Comparison of ENCODE assay signal across 11 cellular contexts in genomic region chr3:157086053-157086761, GRCh38.
DNase-seq lines count a peak whose midpoint lies in the region; ATAC-seq and TF ChIP-seq lines count a peak whose summit lies in the region.
"Had no signal": no experiment of that assay in that cellular context is flagged by ENCODE, and none has a peak within 500 bp of the region (broad histone marks: within the 10 kb centered on the region; RNA-seq: fewer than 3 reads in every experiment).

No MANE protein-coding gene starts in this region.

- no peaks in the 10 kb centered on the region for H3K9me3 ChIP-seq in DOHH2 (ENCODE audit: control insufficient read depth, insufficient read depth, low read length)
- H3K9me3 ChIP-seq in psoas muscle, result no peaks in the 10 kb centered on the region
- H3K9me3 ChIP-seq: Peyer's patch had no signal

- H3K36me3 Mint-ChIP-seq in glutamatergic neuron (ENCODE audit: unreplicated experiment), result no peaks in the 10 kb centered on the region
- H3K36me3 Mint-ChIP-seq: memory B cell had no signal

- H3K4me2 ChIP-seq in DOHH2 (ENCODE audit: low read length), result peak overlapping the region; percentile 92

- intact Hi-C loops in psoas muscle (cut with DNase I), result loop anchor here (5.0 to 10.0 kb wide), 4 partner anchors 269 to 531 kb away; partner anchors contain the start of gene SSR3 (in 2 of the 2)

- no peak for DNase-seq in RWPE1 (ENCODE audit: low spot score)
- peak in 1 of 2 donors; percentile 20 for DNase-seq in foreskin keratinocyte
- DNase-seq in psoas muscle, result peak; percentile 43 to 79
- DNase-seq in glutamatergic neuron, result no peak
- no peak for DNase-seq in islet precursor cell
- DNase-seq: Peyer's patch had no signal

- H3K4me1 ChIP-seq in DOHH2 (ENCODE audit: control insufficient read depth, low read length), result peaks cover 69% of the 10 kb centered on the region
- peaks cover 52% of the 10 kb centered on the region for H3K4me1 ChIP-seq in foreskin keratinocyte
- H3K4me1 ChIP-seq in psoas muscle, result peaks cover 48% of the 10 kb centered on the region

- H3K4me1 Mint-ChIP-seq in glutamatergic neuron (ENCODE audit: low read depth, unreplicated experiment), result peaks cover 35% of the 10 kb centered on the region

- no peak overlapping the region for H3K4me3 Mint-ChIP-seq in glutamatergic neuron (ENCODE audit: unreplicated experiment)
- H3K4me3 Mint-ChIP-seq: dendritic cell treated with granulocyte-macrophage colony-stimulating factor and Interleukin-4, amounts not matched to agents 40 ng/mL and 50 ng/mL, for 4 days; memory B cell had no signal

- no peak for TF ChIP-seq CTCF in DOHH2 (IDR thresholded peaks at IDR 0.05; ENCODE audit: low read depth, low read length, poor library complexity, severe bottlenecking)
- TF ChIP-seq CTCF in RWPE1 (conservative IDR thresholded peaks at IDR 0.05; ENCODE audit: low read depth), result no peak
- no peak for TF ChIP-seq CTCF in foreskin keratinocyte (conservative IDR thresholded peaks at IDR 0.05)
- TF ChIP-seq CTCF in psoas muscle (IDR thresholded peaks at IDR 0.05), result no peak
- TF ChIP-seq CTCF in glutamatergic neuron (IDR thresholded peaks at IDR 0.05; ENCODE audit: partially characterized antibody, unreplicated experiment), result no peak

- CTCF ChIA-PET in RWPE1 (lab: Yijun Ruan, JAX), result interaction anchor here (0.6 kb wide), 2 partner anchors 441 to 545 kb away, joined by 3 to 4 read pairs; no protein-coding TSS in a partner anchor

- H3K4me3 ChIP-seq in DOHH2 (ENCODE audit: low read length) (peak overlapping the region; percentile 86), psoas muscle (peak overlapping the region; percentile 25)
- H3K4me3 ChIP-seq: Peyer's patch had no signal

- no peaks in the 10 kb centered on the region for H3K27me3 ChIP-seq in DOHH2 (ENCODE audit: control insufficient read depth, low read length)
- H3K27me3 ChIP-seq in foreskin keratinocyte, result no peaks in the 10 kb centered on the region
- H3K27me3 ChIP-seq in psoas muscle (ENCODE audit: insufficient read depth in 3 of 3, low read length in 2 of 3), result no peaks in the 10 kb centered on the region
- H3K27me3 ChIP-seq: Peyer's patch had no signal

- ATAC-seq in foreskin keratinocyte (no peak), psoas muscle (peak in 3 of 4 donors; percentile 45 to 54 (median 45)), HG03460 (IDR thresholded peaks at IDR 0.05; ENCODE audit: unreplicated experiment) (no peak), HG02678 (IDR thresholded peaks at IDR 0.05; ENCODE audit: unreplicated experiment) (no peak)

- H3K36me3 ChIP-seq in DOHH2 (ENCODE audit: control insufficient read depth, low read length) (no peaks in the 10 kb centered on the region), psoas muscle (ENCODE audit: insufficient read depth in 1 of 2, low read depth in 1 of 2) (no peaks in the 10 kb centered on the region)
- H3K36me3 ChIP-seq: Peyer's patch had no signal

- peaks cover 6% of the 10 kb centered on the region for H3K9me3 Mint-ChIP-seq in glutamatergic neuron (ENCODE audit: unreplicated experiment)
- H3K9me3 Mint-ChIP-seq: dendritic cell treated with granulocyte-macrophage colony-stimulating factor and Interleukin-4, amounts not matched to agents 40 ng/mL and 50 ng/mL, for 4 days; memory B cell had no signal

- H3K27ac ChIP-seq in DOHH2 (ENCODE audit: low read depth, low read length) (peak overlapping the region; percentile 93), RWPE1 (peak overlapping the region; percentile 47), foreskin keratinocyte (peak overlapping the region; percentile 96), psoas muscle (peak overlapping the region; percentile 98)

- 18 to 40% (median 31%) methylated on average over 6 of the region's 6 CpGs for WGBS in psoas muscle, 3 donors

- no peaks in the 10 kb centered on the region for H3K79me2 ChIP-seq in DOHH2 (ENCODE audit: control insufficient read depth, low read length)

- H3K27me3 Mint-ChIP-seq in glutamatergic neuron (ENCODE audit: unreplicated experiment), result peaks cover 2% of the 10 kb centered on the region

- POLR2A ChIA-PET in RWPE1 (lab: Yijun Ruan, JAX; ENCODE audit: low non-redundant PET), result interaction anchor here (0.5 kb wide), 1 partner anchor 57 kb away, joined by 3 read pairs; no protein-coding TSS in a partner anchor

- no peaks in the 10 kb centered on the region for H3K9me2 ChIP-seq in DOHH2 (replicated peaks; ENCODE audit: control insufficient read depth, low read length)

- H4K20me1 ChIP-seq in DOHH2 (ENCODE audit: control insufficient read depth, insufficient read depth, low read depth, low read length), result no peaks in the 10 kb centered on the region

- peaks cover 10% of the 10 kb centered on the region; the same call in 1 of the 2 replicates for H3F3A ChIP-seq in DOHH2 (ENCODE audit: control insufficient read depth, insufficient read depth)

- no peak overlapping the region for H3K27ac Mint-ChIP-seq in glutamatergic neuron (ENCODE audit: unreplicated experiment)
- H3K27ac Mint-ChIP-seq: dendritic cell treated with granulocyte-macrophage colony-stimulating factor and Interleukin-4, amounts not matched to agents 40 ng/mL and 50 ng/mL, for 4 days; memory B cell had no signal

Comparison
In these comparisons a context has a peak if more than half of its experiments do, and no peak if none do; other contexts are left out.
1. H3K27ac ChIP-seq: peak in every context shown above with its lines; median percentile 98 in psoas muscle; 96 in foreskin keratinocyte; 93 in DOHH2; 47 in RWPE1.
2. DNase-seq: peak in psoas muscle (2 of 2); none in RWPE1 (single experiment), glutamatergic neuron (single experiment) and islet precursor cell (single experiment).
3. ATAC-seq: peak in psoas muscle (3 of 4); none in foreskin keratinocyte (single experiment), HG03460 (single experiment) and HG02678 (single experiment).